8 cellular contexts compared by ENCODE assay signal in the genomic region with DNA sequence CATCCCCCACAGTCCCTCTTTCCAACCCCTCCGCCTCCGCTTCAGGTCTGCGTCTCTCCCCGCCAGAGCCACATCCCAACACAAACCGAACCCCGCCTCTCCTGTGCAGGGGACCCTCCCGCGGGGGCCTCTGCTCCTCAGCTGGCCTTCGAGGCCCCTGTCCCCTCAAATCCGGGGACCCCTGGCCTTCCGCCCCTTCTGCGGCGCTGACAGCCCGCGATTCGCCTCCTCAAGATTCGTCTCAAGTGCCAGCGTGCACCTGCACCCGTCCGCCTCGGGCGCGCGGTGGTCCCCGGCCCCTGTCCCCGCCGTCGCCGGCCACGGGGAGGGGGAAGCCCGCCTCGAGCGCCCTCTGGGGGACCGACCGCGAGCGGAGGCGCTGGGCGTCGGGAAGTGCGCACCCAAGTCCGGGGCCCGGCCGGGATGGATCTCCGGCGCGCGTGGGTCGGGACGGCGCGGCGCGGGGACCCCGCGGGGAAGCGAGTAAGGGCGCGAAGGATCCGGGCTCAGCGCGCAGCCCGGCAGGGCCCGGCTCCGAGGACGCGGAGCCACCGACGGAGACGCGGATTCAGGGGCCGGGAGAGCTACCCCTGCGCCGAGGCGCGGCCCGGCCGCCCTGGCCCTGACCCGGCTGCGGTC. TPM values are rescaled to one million over a fixed set of nuclear protein-coding genes. Genes with fewer than 3 reads are reported as not detected.
DNase-seq lines count a peak whose midpoint lies in the region; ATAC-seq and TF ChIP-seq lines count a peak whose summit lies in the region.

No MANE protein-coding gene starts in this region.

- CTCF ChIA-PET in WTC11 (lab: Charles Lee), result interaction anchor here (0.5 to 5.4 kb wide), 11 partner anchors 8 to 165 kb away, joined by 3 to 56 read pairs (median 3); no protein-coding TSS in a partner anchor

- H3K4me3 Mint-ChIP-seq in WTC11 (peak overlapping the region; percentile 74), glutamatergic neuron (ENCODE audit: unreplicated experiment) (peak overlapping the region; percentile 76)

- POLR2A ChIA-PET in WTC11 (lab: Charles Lee), result no interaction called here

- no peak overlapping the region for H3K27ac ChIP-seq in rectal smooth muscle tissue (ENCODE audit: low read depth, low read length)

- H3K4me1 Mint-ChIP-seq in WTC11 (peaks cover 9% of the 10 kb centered on the region), glutamatergic neuron (ENCODE audit: low read depth, unreplicated experiment) (peaks cover 5% of the 10 kb centered on the region)

- TF ChIP-seq CTCF in GM12865 (IDR thresholded peaks at IDR 0.05; ENCODE audit: insufficient read depth, low read depth, low read length, missing control alignments) (peak; percentile 17), WTC11 (IDR thresholded peaks at IDR 0.05) (0 out of 2 replicates have a peak, but pooled peaks have one; percentile 12), glutamatergic neuron (IDR thresholded peaks at IDR 0.05; ENCODE audit: partially characterized antibody, unreplicated experiment) (no peak)

- H3K27ac Mint-ChIP-seq in WTC11 (no peak overlapping the region), glutamatergic neuron (ENCODE audit: unreplicated experiment) (no peak overlapping the region)

- H3K27me3 Mint-ChIP-seq in WTC11 (ENCODE audit: low read depth) (peaks cover 52% of the 10 kb centered on the region), glutamatergic neuron (ENCODE audit: unreplicated experiment) (peaks cover 23% of the 10 kb centered on the region)

- ATAC-seq in WTC11 (peak; percentile 74), HG02885 (IDR thresholded peaks at IDR 0.05; ENCODE audit: poor library complexity, unreplicated experiment) (no peak), GM21447 (IDR thresholded peaks at IDR 0.05; ENCODE audit: unreplicated experiment) (no peak)

- H3K9me3 Mint-ChIP-seq in WTC11 (no peaks in the 10 kb centered on the region), glutamatergic neuron (ENCODE audit: unreplicated experiment) (peaks cover 2% of the 10 kb centered on the region)

- H3K27me3 ChIP-seq in rectal smooth muscle tissue (ENCODE audit: control insufficient read depth, insufficient read depth, low read length), result peaks cover 13% of the 10 kb centered on the region

- no peaks in the 10 kb centered on the region for H3K4me1 ChIP-seq in rectal smooth muscle tissue (ENCODE audit: control insufficient read depth, insufficient read depth, low read length)

- DNase-seq in GM12865 (ENCODE audit: low read depth) (no peak), WTC11 (ENCODE audit: low spot score) (peak; percentile 75), glutamatergic neuron (peak; percentile 68), COLO829 (ENCODE audit: low spot score) (no peak), EL (no peak)

- no peak overlapping the region for H3K9ac ChIP-seq in rectal smooth muscle tissue (ENCODE audit: low read length)

- H3K36me3 Mint-ChIP-seq in WTC11 (no peaks in the 10 kb centered on the region), glutamatergic neuron (ENCODE audit: unreplicated experiment) (no peaks in the 10 kb centered on the region)

- no peaks in the 10 kb centered on the region for H3K36me3 ChIP-seq in rectal smooth muscle tissue (ENCODE audit: control insufficient read depth, insufficient read depth, low read length)

- H3K4me3 ChIP-seq in GM12865 (ENCODE audit: low read depth, low read length) (no peak overlapping the region), rectal smooth muscle tissue (ENCODE audit: low read length) (peak overlapping the region; percentile 21)

TF ChIP-seq in WTC11, 78 proteins besides CTCF, POLR2A, EP300 and RAD21 (continues in another document):
- peak; percentile 75; the same call in 1 of the 2 replicates for TF ChIP-seq FOXP1 (CRISPR knock-in tag; IDR thresholded peaks at IDR 0.05; ENCODE audit: borderline replicate concordance)
- TF ChIP-seq ZNF263 (CRISPR knock-in tag; IDR thresholded peaks at IDR 0.05; ENCODE audit: low read depth), result peak; percentile 30; the same call in 1 of the 2 replicates
- TF ChIP-seq, protein P1, sequence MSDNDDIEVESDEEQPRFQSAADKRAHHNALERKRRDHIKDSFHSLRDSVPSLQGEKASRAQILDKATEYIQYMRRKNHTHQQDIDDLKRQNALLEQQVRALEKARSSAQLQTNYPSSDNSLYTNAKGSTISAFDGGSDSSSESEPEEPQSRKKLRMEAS (CRISPR knock-in tag; IDR thresholded peaks at IDR 0.05), result peak; percentile 51; the same call in 1 of the 2 replicates
- TF ChIP-seq, protein P2, sequence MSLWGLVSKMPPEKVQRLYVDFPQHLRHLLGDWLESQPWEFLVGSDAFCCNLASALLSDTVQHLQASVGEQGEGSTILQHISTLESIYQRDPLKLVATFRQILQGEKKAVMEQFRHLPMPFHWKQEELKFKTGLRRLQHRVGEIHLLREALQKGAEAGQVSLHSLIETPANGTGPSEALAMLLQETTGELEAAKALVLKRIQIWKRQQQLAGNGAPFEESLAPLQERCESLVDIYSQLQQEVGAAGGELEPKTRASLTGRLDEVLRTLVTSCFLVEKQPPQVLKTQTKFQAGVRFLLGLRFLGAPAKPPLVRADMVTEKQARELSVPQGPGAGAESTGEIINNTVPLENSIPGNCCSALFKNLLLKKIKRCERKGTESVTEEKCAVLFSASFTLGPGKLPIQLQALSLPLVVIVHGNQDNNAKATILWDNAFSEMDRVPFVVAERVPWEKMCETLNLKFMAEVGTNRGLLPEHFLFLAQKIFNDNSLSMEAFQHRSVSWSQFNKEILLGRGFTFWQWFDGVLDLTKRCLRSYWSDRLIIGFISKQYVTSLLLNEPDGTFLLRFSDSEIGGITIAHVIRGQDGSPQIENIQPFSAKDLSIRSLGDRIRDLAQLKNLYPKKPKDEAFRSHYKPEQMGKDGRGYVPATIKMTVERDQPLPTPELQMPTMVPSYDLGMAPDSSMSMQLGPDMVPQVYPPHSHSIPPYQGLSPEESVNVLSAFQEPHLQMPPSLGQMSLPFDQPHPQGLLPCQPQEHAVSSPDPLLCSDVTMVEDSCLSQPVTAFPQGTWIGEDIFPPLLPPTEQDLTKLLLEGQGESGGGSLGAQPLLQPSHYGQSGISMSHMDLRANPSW (CRISPR knock-in tag; conservative IDR thresholded peaks at IDR 0.05; ENCODE audit: low read depth), result no peak
- TF ChIP-seq, protein P3, sequence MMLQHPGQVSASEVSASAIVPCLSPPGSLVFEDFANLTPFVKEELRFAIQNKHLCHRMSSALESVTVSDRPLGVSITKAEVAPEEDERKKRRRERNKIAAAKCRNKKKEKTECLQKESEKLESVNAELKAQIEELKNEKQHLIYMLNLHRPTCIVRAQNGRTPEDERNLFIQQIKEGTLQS (CRISPR knock-in tag; conservative IDR thresholded peaks at IDR 0.05), result no peak
- peak; percentile 71; the same call in 1 of the 2 replicates for TF ChIP-seq ZNF232 (CRISPR knock-in tag; IDR thresholded peaks at IDR 0.05)
- no peak for TF ChIP-seq RORB (CRISPR knock-in tag; IDR thresholded peaks at IDR 0.05)
- TF ChIP-seq ATF1 (CRISPR knock-in tag; IDR thresholded peaks at IDR 0.05), result no peak
- TF ChIP-seq, protein P4, sequence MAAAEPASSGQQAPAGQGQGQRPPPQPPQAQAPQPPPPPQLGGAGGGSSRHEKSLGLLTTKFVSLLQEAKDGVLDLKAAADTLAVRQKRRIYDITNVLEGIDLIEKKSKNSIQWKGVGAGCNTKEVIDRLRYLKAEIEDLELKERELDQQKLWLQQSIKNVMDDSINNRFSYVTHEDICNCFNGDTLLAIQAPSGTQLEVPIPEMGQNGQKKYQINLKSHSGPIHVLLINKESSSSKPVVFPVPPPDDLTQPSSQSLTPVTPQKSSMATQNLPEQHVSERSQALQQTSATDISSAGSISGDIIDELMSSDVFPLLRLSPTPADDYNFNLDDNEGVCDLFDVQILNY (CRISPR knock-in tag; IDR thresholded peaks at IDR 0.05), result 0 out of 2 replicates have a peak, but pooled peaks have one; percentile 59
- TF ChIP-seq EMX1 (CRISPR knock-in tag; IDR thresholded peaks at IDR 0.05), result no peak
- TF ChIP-seq, protein P5, sequence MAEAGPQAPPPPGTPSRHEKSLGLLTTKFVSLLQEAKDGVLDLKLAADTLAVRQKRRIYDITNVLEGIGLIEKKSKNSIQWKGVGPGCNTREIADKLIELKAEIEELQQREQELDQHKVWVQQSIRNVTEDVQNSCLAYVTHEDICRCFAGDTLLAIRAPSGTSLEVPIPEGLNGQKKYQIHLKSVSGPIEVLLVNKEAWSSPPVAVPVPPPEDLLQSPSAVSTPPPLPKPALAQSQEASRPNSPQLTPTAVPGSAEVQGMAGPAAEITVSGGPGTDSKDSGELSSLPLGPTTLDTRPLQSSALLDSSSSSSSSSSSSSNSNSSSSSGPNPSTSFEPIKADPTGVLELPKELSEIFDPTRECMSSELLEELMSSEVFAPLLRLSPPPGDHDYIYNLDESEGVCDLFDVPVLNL (CRISPR knock-in tag; IDR thresholded peaks at IDR 0.05; ENCODE audit: borderline replicate concordance, low read depth), result 0 out of 2 replicates have a peak, but pooled peaks have one; percentile 56
- TF ChIP-seq ETV6 (CRISPR knock-in tag; IDR thresholded peaks at IDR 0.05), result 0 out of 2 replicates have a peak, but pooled peaks have one; percentile 42

RNA-seq across cellular contexts. Expression of a gene that starts 0.6 kb away (rescaled TPM):
- total RNA-seq in WTC11 (2021) (11.0 to 12.7 TPM (median 12.4 TPM) in 3 replicates), glutamatergic neuron (ENCODE audit: unreplicated experiment) (0.17 TPM)

RNA-seq across cellular contexts. Expression of a gene that starts 57.5 kb away (rescaled TPM):
- total RNA-seq in WTC11 (2021), result 0.39 TPM in 1 of 3 replicates, not detected in the others
- total RNA-seq in glutamatergic neuron (ENCODE audit: unreplicated experiment), result not detected

Comparison
In these comparisons a context has a peak if more than half of its experiments do, and no peak if none do; other contexts are left out.
1. DNase-seq: peak in WTC11 (single experiment) and glutamatergic neuron (single experiment); none in GM12865 (single experiment), COLO829 (single experiment) and EL (single experiment).
2. RNA of a gene that starts 0.6 kb away (total RNA-seq): 11.0 to 12.7 TPM in WTC11; 0.17 TPM in glutamatergic neuron (single experiment); every median in the first group is over 10 times any median in the second.